Comparison of ENCODE assay signal across 8 cellular contexts in the genomic region with DNA sequence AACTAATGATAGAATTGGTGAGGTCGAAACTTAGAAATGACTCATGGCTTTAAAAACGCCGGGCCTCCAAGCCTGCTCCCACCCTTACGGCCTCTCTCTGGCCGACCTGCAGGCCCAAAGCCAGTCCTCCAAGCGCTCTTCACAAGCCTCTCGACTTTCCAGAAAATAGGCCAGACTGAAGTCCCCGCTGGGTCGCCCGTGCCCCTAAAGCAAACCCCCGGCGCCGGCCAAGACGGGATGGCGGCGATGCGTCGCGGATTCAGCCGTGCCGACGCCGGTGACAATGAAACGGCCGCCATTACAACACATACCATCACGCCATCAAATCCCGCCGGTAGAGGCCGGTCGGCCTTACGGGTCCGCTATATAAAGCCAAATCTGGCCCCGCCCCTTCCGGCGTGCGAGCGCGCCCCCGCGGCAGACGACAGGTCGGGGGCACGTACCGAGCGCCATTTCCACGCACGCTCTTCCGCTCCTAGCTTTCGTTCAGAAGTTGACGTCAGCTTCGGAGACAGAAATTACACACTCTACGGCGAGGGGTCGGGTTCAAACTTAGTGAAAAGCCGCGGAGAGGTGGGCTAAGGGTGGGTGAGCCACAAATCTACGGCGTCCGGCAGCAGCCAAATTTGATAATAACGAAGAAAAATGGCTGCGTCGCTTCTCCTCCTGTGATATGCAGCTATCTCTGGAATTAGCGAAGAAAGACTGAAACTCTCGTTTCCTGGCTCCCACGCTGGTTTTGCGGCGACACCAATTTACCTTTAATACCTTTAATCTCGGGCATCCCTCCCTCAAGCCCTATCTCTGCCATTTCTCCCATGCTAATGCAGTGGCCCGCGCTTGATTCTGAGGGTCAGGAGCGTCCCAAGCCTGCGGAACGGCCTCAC. TPM values are rescaled to one million over a fixed set of nuclear protein-coding genes. Genes with fewer than 3 reads are reported as not detected.
DNase-seq lines count a peak whose midpoint lies in the region; ATAC-seq, FAIRE-seq and TF ChIP-seq lines count a peak whose summit lies in the region.

A gene (minus strand): TSS at position 340 of the 887 bp plus-strand sequence. CDS start 26 bp downstream, at position 314.

- peak within 1 kb of the TSS; percentile 87 for H2AFZ ChIP-seq in KMS-11 (ENCODE audit: low read depth)

- no peaks in the 10 kb centered on the region for H3K27me3 ChIP-seq in KMS-11 (ENCODE audit: insufficient read depth, low read depth)
- no peaks in the 10 kb centered on the region for H3K27me3 ChIP-seq in esophagus muscularis mucosa

- H3K9me3 ChIP-seq in esophagus muscularis mucosa, result no peaks in the 10 kb centered on the region

- peak; percentile 75 for ATAC-seq in GM21723 (IDR thresholded peaks at IDR 0.05; ENCODE audit: unreplicated experiment)
- peak; percentile 79 to 82 for ATAC-seq in activated T-cell treated with anti-CD3 and anti-CD28 coated beads, Interleukin-2, amount 50 U/mL, for 72 hours (replicated peaks in 1 of 2)

- H3K9me3 Mint-ChIP-seq in activated T-cell treated with anti-CD3 and anti-CD28 coated beads, Interleukin-2, amount 50 U/mL, for 72 hours, result no peaks in the 10 kb centered on the region

- FAIRE-seq in RCC 7860 (lab: Jason Lieb, UNC), result peak; percentile 86

- peak within 1 kb of the TSS; percentile 76 for H3K4me2 ChIP-seq in KMS-11

- H4K20me1 ChIP-seq in KMS-11 (ENCODE audit: insufficient read depth), result peaks cover 38% of the 10 kb centered on the region

- peak within 1 kb of the TSS; percentile 70 for H3K4me3 ChIP-seq in KMS-11 (IDR thresholded peaks at IDR 0.05; ENCODE audit: insufficient read depth, low read depth, low read length)
- H3K4me3 ChIP-seq in esophagus muscularis mucosa, result peak within 1 kb of the TSS; percentile 66 to 81 (median 78)

- peak; percentile 97 for TF ChIP-seq POLR2A in esophagus muscularis mucosa (IDR thresholded peaks at IDR 0.05; ENCODE audit: low read depth)

- H3K4me1 ChIP-seq in KMS-11 (ENCODE audit: low read depth, poor library complexity, severe bottlenecking) (peaks cover 33% of the 10 kb centered on the region), esophagus muscularis mucosa (peaks cover 45 to 53% (median 49%) of the 10 kb centered on the region in 4 donors)

- peak within 1 kb of the TSS; percentile 99 to 100 for H3K4me3 Mint-ChIP-seq in activated T-cell treated with anti-CD3 and anti-CD28 coated beads, Interleukin-2, amount 50 U/mL, for 72 hours

- H3K36me3 ChIP-seq in KMS-11 (ENCODE audit: insufficient read depth) (peaks cover 39% of the 10 kb centered on the region; the same call in 1 of the 2 replicates), esophagus muscularis mucosa (peaks cover 33 to 40% (median 38%) of the 10 kb centered on the region in 4 donors)

- H3K36me3 Mint-ChIP-seq in activated T-cell treated with anti-CD3 and anti-CD28 coated beads, Interleukin-2, amount 50 U/mL, for 72 hours (ENCODE audit: insufficient read depth in 2 of 2), result peaks cover 32 to 42% of the 10 kb centered on the region in 2 donors

- H3K9ac ChIP-seq in KMS-11, result peak within 1 kb of the TSS; percentile 95

- no peak for TF ChIP-seq EP300 in esophagus muscularis mucosa (IDR thresholded peaks at IDR 0.05)

- DNase-seq in DMS53 (lab: John Stamatoyannopoulos, UW), result peak; percentile 99
- peak; percentile 96 for DNase-seq in RCC 7860 (ENCODE audit: low spot score)
- peak; percentile 96 to 99 for DNase-seq in activated T-cell treated with anti-CD3 and anti-CD28 coated beads, Interleukin-2, amount 50 U/mL, for 72 hours
- DNase-seq in esophagus muscularis mucosa (ENCODE audit: extremely low spot score), result peak; percentile 99
- peak; percentile 99 for DNase-seq in myocyte (ENCODE audit: low read depth)
- peak; percentile 87 to 90 for DNase-seq in stimulated activated CD8-positive, alpha-beta memory T cell treated with anti-CD3 and anti-CD28 coated beads, Interleukin-7, amount 100 ng/mL, for 48 hours (ENCODE audit: extremely low read depth in 1 of 2, low read depth in 1 of 2)

- TF ChIP-seq CTCF in KMS-11 (conservative IDR thresholded peaks at IDR 0.05; ENCODE audit: low read depth, low read length) (no peak), esophagus muscularis mucosa (IDR thresholded peaks at IDR 0.05) (peak in 2 of 3 experiments; percentile 28 to 30)

- peaks cover 44% of the 10 kb centered on the region for H3K4me1 Mint-ChIP-seq in activated T-cell treated with anti-CD3 and anti-CD28 coated beads, Interleukin-2, amount 50 U/mL, for 72 hours (ENCODE audit: low read depth)

- H3K27ac ChIP-seq in KMS-11 (peak within 1 kb of the TSS; percentile 93), esophagus muscularis mucosa (replicated peaks in 1 of 4) (peak within 1 kb of the TSS; percentile 96 to 99 (median 98))

- under 1% methylated on average over 37 of the region's 73 CpGs for WGBS in esophagus muscularis mucosa

- intact Hi-C loops in esophagus muscularis mucosa (cut with DNase I), result loop anchor here (5.0 kb wide), 2 partner anchors 167 to 307 kb away; a partner anchor contains a TSS

- H3K27ac Mint-ChIP-seq in activated T-cell treated with anti-CD3 and anti-CD28 coated beads, Interleukin-2, amount 50 U/mL, for 72 hours, result peak within 1 kb of the TSS; percentile 98

- H3K79me2 ChIP-seq in KMS-11 (ENCODE audit: insufficient read depth, low read depth), result peaks cover 47% of the 10 kb centered on the region

- no peaks in the 10 kb centered on the region for H3K27me3 Mint-ChIP-seq in activated T-cell treated with anti-CD3 and anti-CD28 coated beads, Interleukin-2, amount 50 U/mL, for 72 hours (ENCODE audit: low read depth)

RNA-seq across cellular contexts. Expression of the gene that starts here (rescaled TPM):
- total RNA-seq in activated T-cell treated with anti-CD3 and anti-CD28 coated beads, Interleukin-2, amount 50 U/mL, for 72 hours, result 1,000 to 10,000 TPM; 3,380 to 3,455 TPM
- 1,000 to 10,000 TPM; 2,019 to 2,284 (median 2,183) TPM for total RNA-seq in esophagus muscularis mucosa
- total RNA-seq in myocyte, result 1,239 and 1,524 TPM in 2 replicates
- 2,014 TPM for polyA plus RNA-seq in myocyte (2012)

Comparison
In these comparisons a context has a peak if more than half of its experiments do, and no peak if none do; other contexts are left out.
1. Peak in every context shown above with its lines: DNase-seq, ATAC-seq, H3K4me3 ChIP-seq and H3K27ac ChIP-seq.